ENCODE assay signal across 13 cellular contexts in genomic region chr6:126086560-126086959, GRCh38.
DNase-seq lines count a peak whose midpoint lies in the region; ATAC-seq and TF ChIP-seq lines count a peak whose summit lies in the region.
"Had no signal": no experiment of that assay in that cellular context is flagged by ENCODE, and none has a peak within 500 bp of the region (broad histone marks: within the 10 kb centered on the region; RNA-seq: fewer than 3 reads in every experiment).

No MANE protein-coding gene starts in this region.

- H3K4me1 Mint-ChIP-seq in CD4-positive, CD25-positive, alpha-beta regulatory T cell, result peaks cover 6 to 19% (median 14%) of the 10 kb centered on the region in 4 donors
- H3K4me1 Mint-ChIP-seq: activated naive CD4-positive, alpha-beta T cell treated with anti-CD3 and anti-CD28 coated beads, Interleukin-2, amount 50 U/mL, for 24 hours had no signal

- no peak for ATAC-seq in CD4-positive, CD25-positive, alpha-beta regulatory T cell (ENCODE audit: low read depth in 2 of 2)
- peak; percentile 83 for ATAC-seq in GM19452 (IDR thresholded peaks at IDR 0.05; ENCODE audit: unreplicated experiment)
- peak; percentile 91 for ATAC-seq in HG02973 (IDR thresholded peaks at IDR 0.05; ENCODE audit: unreplicated experiment)
- ATAC-seq in mucosa of descending colon, result no peak
- ATAC-seq: A549; activated CD4-positive, CD25-positive, alpha-beta regulatory T cell treated with anti-CD3 and anti-CD28 coated beads, Interleukin-2, amount 50 U/mL, for 24 hours had no signal

- peak overlapping the region; percentile 16 for H3K4me3 ChIP-seq in CD4-positive, CD25-positive, alpha-beta regulatory T cell (ENCODE audit: low read depth, low read length)
- no peak overlapping the region for H3K4me3 ChIP-seq in mucosa of descending colon
- H3K4me3 ChIP-seq: A549, skin epidermis had no signal

- H3K27me3 ChIP-seq in CD4-positive, CD25-positive, alpha-beta regulatory T cell (ENCODE audit: control insufficient read depth, insufficient read depth, low read length), result no peaks in the 10 kb centered on the region

- no peaks in the 10 kb centered on the region for H3K4me1 ChIP-seq in CD4-positive, CD25-positive, alpha-beta regulatory T cell (ENCODE audit: control insufficient read depth, insufficient read depth, low read length, poor library complexity, severe bottlenecking)
- H3K4me1 ChIP-seq in mucosa of descending colon (ENCODE audit: low read depth), result no peaks in the 10 kb centered on the region
- H3K4me1 ChIP-seq: A549 had no signal

- H3K27me3 Mint-ChIP-seq in CD4-positive, CD25-positive, alpha-beta regulatory T cell, result no peaks in the 10 kb centered on the region
- H3K27me3 Mint-ChIP-seq: activated naive CD4-positive, alpha-beta T cell treated with anti-CD3 and anti-CD28 coated beads, Interleukin-2, amount 50 U/mL, for 24 hours had no signal

- peak overlapping the region in 2 of 3 donors; percentile 34 to 36 for H3K27ac Mint-ChIP-seq in CD4-positive, CD25-positive, alpha-beta regulatory T cell

- H3K9me3 Mint-ChIP-seq in CD4-positive, CD25-positive, alpha-beta regulatory T cell, result peaks cover 0 to 4% (median 0%) of the 10 kb centered on the region in 7 donors
- H3K9me3 Mint-ChIP-seq: activated naive CD4-positive, alpha-beta T cell treated with anti-CD3 and anti-CD28 coated beads, Interleukin-2, amount 50 U/mL, for 24 hours had no signal

- TF ChIP-seq CTCF in mucosa of descending colon (IDR thresholded peaks at IDR 0.05), result no peak

- H3K9me3 ChIP-seq in CD4-positive, CD25-positive, alpha-beta regulatory T cell (ENCODE audit: control insufficient read depth in 2 of 2, low read length in 2 of 2), result no peaks in the 10 kb centered on the region
- H3K9me3 ChIP-seq in mucosa of descending colon, result no peaks in the 10 kb centered on the region
- H3K9me3 ChIP-seq: A549 had no signal

- no peak overlapping the region for H3K27ac ChIP-seq in CD4-positive, CD25-positive, alpha-beta regulatory T cell (ENCODE audit: insufficient read depth, low read length, poor library complexity, severe bottlenecking)
- H3K27ac ChIP-seq: A549, skin epidermis had no signal

- DNase-seq in CD4-positive, CD25-positive, alpha-beta regulatory T cell, result peak in 1 of 3 donors; percentile 7
- peak; percentile 16 for DNase-seq in NAMALWA (ENCODE audit: low spot score)
- DNase-seq in NCI-H128 (lab: John Stamatoyannopoulos, UW; ENCODE audit: unreplicated experiment), result no peak
- DNase-seq in activated naive CD4-positive, alpha-beta T cell (lab: John Stamatoyannopoulos, UW), result no peak
- DNase-seq in mucosa of descending colon, result no peak
- no peak for DNase-seq in NCI-H2171 (lab: John Stamatoyannopoulos, UW)
- DNase-seq: NCI-H345 had no signal

- H3K36me3 ChIP-seq in CD4-positive, CD25-positive, alpha-beta regulatory T cell (ENCODE audit: control insufficient read depth, insufficient read depth, low read length), result no peaks in the 10 kb centered on the region
- H3K36me3 ChIP-seq in mucosa of descending colon (ENCODE audit: low read depth), result no peaks in the 10 kb centered on the region

- intact Hi-C loops in mucosa of descending colon (cut with DNase I, micrococcal nuclease), result no loop called here

- H3K4me3 Mint-ChIP-seq in CD4-positive, CD25-positive, alpha-beta regulatory T cell, result peak overlapping the region in 1 of 4 donors; percentile 41
- H3K4me3 Mint-ChIP-seq: activated naive CD4-positive, alpha-beta T cell treated with anti-CD3 and anti-CD28 coated beads, Interleukin-2, amount 50 U/mL, for 24 hours had no signal

- peaks cover 6% of the 10 kb centered on the region for H3K36me3 Mint-ChIP-seq in CD4-positive, CD25-positive, alpha-beta regulatory T cell

Comparison
In these comparisons a context has a peak if more than half of its experiments do, and no peak if none do; other contexts are left out.
1. ATAC-seq: peak in GM19452 (single experiment) and HG02973 (single experiment); none in CD4-positive, CD25-positive, alpha-beta regulatory T cell (0 of 2) and mucosa of descending colon (single experiment).